Comparison of ENCODE assay signal across 15 cellular contexts in the genomic region with DNA sequence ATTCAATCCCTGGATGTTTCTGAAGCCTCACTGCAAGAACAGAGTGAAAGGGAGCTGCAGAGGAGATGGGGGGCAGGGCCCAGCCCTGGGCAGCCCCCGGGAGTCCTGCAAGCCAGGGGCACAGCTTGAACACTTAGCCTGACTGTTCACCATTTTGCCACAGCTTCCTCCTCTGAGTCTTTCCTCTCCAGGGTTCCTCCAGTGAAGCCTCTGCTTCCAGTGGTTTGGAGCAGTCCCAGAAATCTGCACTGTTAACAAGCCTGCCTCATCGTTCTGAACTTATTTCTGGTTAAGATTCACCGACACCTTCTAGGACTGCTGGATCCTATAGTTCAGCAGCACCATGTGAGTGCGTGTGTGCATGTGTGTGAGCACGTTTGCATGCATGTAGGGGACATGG. TPM values are rescaled to one million over a fixed set of nuclear protein-coding genes. Genes with fewer than 3 reads are reported as not detected.
A peak's percentile ranks its signal among the peaks of the same experiment; 100 is the strongest.
DNase-seq lines count a peak whose midpoint lies in the region; ATAC-seq and TF ChIP-seq lines count a peak whose summit lies in the region.
"Had no signal": no experiment of that assay in that cellular context is flagged by ENCODE, and none has a peak within 500 bp of the region (broad histone marks: within the 10 kb centered on the region; RNA-seq: fewer than 3 reads in every experiment).

No MANE protein-coding gene starts in this region.

- ATAC-seq in HG03097 (IDR thresholded peaks at IDR 0.05; ENCODE audit: low FRiP score, unreplicated experiment), result no peak
- ATAC-seq: activated CD8-positive, alpha-beta memory T cell treated with anti-CD3 and anti-CD28 coated beads, Interleukin-2, amount 10 ng/mL, durations not matched to agents 7 days and 5 days; body of pancreas had no signal

- peak overlapping the region; percentile 90 for H3K27ac Mint-ChIP-seq in progenitor cell of endocrine pancreas
- H3K27ac Mint-ChIP-seq: activated CD8-positive, alpha-beta memory T cell treated with anti-CD3 and anti-CD28 coated beads, Interleukin-2, amount 10 ng/mL, durations not matched to agents 7 days and 5 days had no signal

- H3K4me3 ChIP-seq in fibroblast of lung (replicated peaks in 1 of 4; ENCODE audit: control extremely low read depth in 1 of 4, insufficient read depth in 1 of 4, low read depth in 3 of 4, low read length in 4 of 4), result no peak overlapping the region
- H3K4me3 ChIP-seq: body of pancreas had no signal

- no peaks in the 10 kb centered on the region for H3K9me3 Mint-ChIP-seq in progenitor cell of endocrine pancreas (ENCODE audit: low read depth)

- H3K4me1 Mint-ChIP-seq in progenitor cell of endocrine pancreas (ENCODE audit: low read depth), result peaks cover 36% of the 10 kb centered on the region

- H3K36me3 Mint-ChIP-seq in progenitor cell of endocrine pancreas (ENCODE audit: insufficient read depth), result no peaks in the 10 kb centered on the region
- H3K36me3 Mint-ChIP-seq: activated CD8-positive, alpha-beta memory T cell treated with anti-CD3 and anti-CD28 coated beads, Interleukin-2, amount 10 ng/mL, durations not matched to agents 7 days and 5 days had no signal

- no peak overlapping the region for H3K4me2 ChIP-seq in fibroblast of lung (ENCODE audit: extremely low read depth, insufficient read depth, low read length)

- no peaks in the 10 kb centered on the region for H3K27me3 ChIP-seq in fibroblast of lung (ENCODE audit: control insufficient read depth, insufficient read depth, low read length)
- H3K27me3 ChIP-seq: body of pancreas had no signal

- H3K27me3 Mint-ChIP-seq in progenitor cell of endocrine pancreas, result no peaks in the 10 kb centered on the region

- no peak overlapping the region for H2AFZ ChIP-seq in fibroblast of lung (ENCODE audit: low read length)

- H3K4me3 Mint-ChIP-seq in progenitor cell of endocrine pancreas (ENCODE audit: low read depth), result peak overlapping the region; percentile 2
- H3K4me3 Mint-ChIP-seq: activated CD8-positive, alpha-beta memory T cell treated with anti-CD3 and anti-CD28 coated beads, Interleukin-2, amount 10 ng/mL, durations not matched to agents 7 days and 5 days had no signal

- H3K4me1 ChIP-seq in fibroblast of lung (ENCODE audit: control insufficient read depth, extremely low read depth, insufficient read depth, low read length), result peaks cover 6% of the 10 kb centered on the region

- no peaks in the 10 kb centered on the region for H3K9me3 ChIP-seq in fibroblast of lung (ENCODE audit: control insufficient read depth, insufficient read depth, low read depth, low read length)
- H3K9me3 ChIP-seq: body of pancreas had no signal

- no peak overlapping the region for H3K9ac ChIP-seq in fibroblast of lung (ENCODE audit: insufficient read depth, low read length)

- H3K36me3 ChIP-seq in fibroblast of lung (ENCODE audit: control insufficient read depth, insufficient read depth, low read length), result no peaks in the 10 kb centered on the region

- no peaks in the 10 kb centered on the region for H3K79me2 ChIP-seq in fibroblast of lung (ENCODE audit: control insufficient read depth, insufficient read depth, low read length)

- DNase-seq in Daoy (ENCODE audit: low read depth) (peak; percentile 35), M059J (ENCODE audit: low read depth) (peak; percentile 69), fibroblast of lung (ENCODE audit: low read depth in 2 of 2) (peak; percentile 63 to 64), progenitor cell of endocrine pancreas (ENCODE audit: low spot score, unreplicated experiment) (no peak), activated gamma-delta T cell (lab: John Stamatoyannopoulos, UW) (no peak), T-helper 1 cell (no peak)
- DNase-seq: activated CD8-positive, alpha-beta memory T cell treated with anti-CD3 and anti-CD28 coated beads, Interleukin-2, amount 10 ng/mL, durations not matched to agents 7 days and 5 days; activated gamma-delta T cell treated with Interleukin-2 at 50 U/mL for 16 hours; body of pancreas; DMS53; NCI-H2081; NCI-H69; RPMI8226 had no signal

- no peak overlapping the region for H3K27ac ChIP-seq in fibroblast of lung (ENCODE audit: insufficient read depth, low read length)
- H3K27ac ChIP-seq: C4-2B had no signal

- no peaks in the 10 kb centered on the region for H4K20me1 ChIP-seq in fibroblast of lung (ENCODE audit: control insufficient read depth, extremely low read depth, insufficient read depth, low read length)

- TF ChIP-seq CTCF in fibroblast of lung (conservative IDR thresholded peaks at IDR 0.05 in 1 of 2, IDR thresholded peaks at IDR 0.05 in 1 of 2; ENCODE audit: low read depth in 1 of 2, low read length in 2 of 2), result no peak
- no peak for TF ChIP-seq CTCF in progenitor cell of endocrine pancreas (IDR thresholded peaks at IDR 0.05; ENCODE audit: unreplicated experiment)

RNA-seq across cellular contexts. Expression of a gene that starts 24.5 kb away (rescaled TPM):
- 29.5 and 38.0 TPM in 2 replicates for total RNA-seq in Daoy (2014; rRNA removed; shearing (Covaris generic))
- total RNA-seq in M059J (2014; rRNA removed; shearing (Covaris generic)), result 37.7 and 51.8 TPM in 2 replicates
- total RNA-seq in fibroblast of lung (87.1 and 106 TPM in 2 replicates), progenitor cell of endocrine pancreas (19.6 and 21.3 TPM in 2 replicates)
- 15.6 and 21.0 TPM in 2 replicates for polyA plus RNA-seq in fibroblast of lung
- 41.0 and 47.6 TPM in 2 replicates for polyA plus RNA-seq in fibroblast of lung (2012)
- polyA minus RNA-seq in fibroblast of lung (ENCODE audit: low replicate concordance), result 3.7 and 7.4 TPM in 2 replicates

Comparison
In these comparisons a context has a peak if more than half of its experiments do, and no peak if none do; other contexts are left out.
1. DNase-seq: peak in Daoy (single experiment), M059J (single experiment) and fibroblast of lung (2 of 2); none in progenitor cell of endocrine pancreas (single experiment), activated gamma-delta T cell (single experiment) and T-helper 1 cell (0 of 5).